Comparison of ENCODE assay signal across 1 cellular context in genomic region chr1:167520711-167521206, GRCh38.
A peak's percentile ranks its signal among the peaks of the same experiment; 100 is the strongest.
TF ChIP-seq lines count a peak whose summit lies in the region.

No MANE protein-coding gene starts in this region.

TF ChIP-seq in HepG2, 621 proteins besides CTCF, POLR2A, EP300 and RAD21:
- TF ChIP-seq ZNF850 (CRISPR knock-in tag; conservative IDR thresholded peaks at IDR 0.05) (no peak), MAFK (conservative IDR thresholded peaks at IDR 0.05 in 1 of 2, IDR thresholded peaks at IDR 0.05 in 1 of 2; ENCODE audit: low read length in 2 of 2) (no peak), SMC3 (IDR thresholded peaks at IDR 0.05; ENCODE audit: low read length) (peak; percentile 24; the same call in 1 of the 2 replicates), NFE2L2 (IDR thresholded peaks at IDR 0.05; ENCODE audit: low read length) (no peak)
